ENCODE assay signal across 9 cellular contexts in the genomic region with DNA sequence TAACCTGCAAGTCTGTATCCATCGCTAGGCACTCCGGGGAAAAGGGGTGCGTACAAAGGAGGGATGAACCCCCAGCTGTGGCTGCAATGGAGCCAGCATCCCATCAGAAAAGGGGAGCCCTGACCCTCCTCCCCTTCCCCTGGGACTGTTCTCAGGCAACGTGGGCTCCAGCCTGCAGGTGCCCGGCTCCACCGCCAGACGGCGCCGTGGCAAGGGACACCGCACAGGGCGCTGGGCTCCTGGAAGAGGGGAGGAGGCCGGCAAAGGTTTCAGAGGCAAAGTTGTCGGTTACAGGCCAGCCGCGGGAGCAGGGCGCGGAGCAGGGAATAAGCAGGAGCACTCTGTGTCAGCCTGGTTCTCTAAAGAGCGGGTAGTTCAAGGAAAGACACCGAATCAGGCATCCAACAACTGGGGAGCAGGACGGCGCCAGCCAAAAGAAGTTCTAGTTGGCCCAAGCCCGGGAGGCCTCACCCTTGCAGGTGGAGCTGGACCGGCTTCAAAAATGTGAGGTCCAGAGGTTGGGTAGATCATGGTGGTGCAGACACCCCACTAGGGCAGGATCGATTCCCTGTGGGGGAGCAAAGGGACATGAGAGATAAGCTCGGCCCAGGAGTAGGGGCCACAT. TPM values are rescaled to one million over a fixed set of nuclear protein-coding genes. Genes with fewer than 3 reads are reported as not detected.
DNase-seq lines count a peak whose midpoint lies in the region; ATAC-seq and TF ChIP-seq lines count a peak whose summit lies in the region.
"Had no signal": no experiment of that assay in that cellular context is flagged by ENCODE, and none has a peak within 500 bp of the region (broad histone marks: within the 10 kb centered on the region; RNA-seq: fewer than 3 reads in every experiment).

No MANE protein-coding gene starts in this region.

- no peaks in the 10 kb centered on the region for H3K27me3 Mint-ChIP-seq in CD8-positive, alpha-beta T cell (ENCODE audit: low read depth)
- H3K27me3 Mint-ChIP-seq: activated naive CD8-positive, alpha-beta T cell had no signal

- TF ChIP-seq CTCF in PC-3 (conservative IDR thresholded peaks at IDR 0.05; ENCODE audit: low read depth, low read length) (peak; percentile 81), fibroblast of lung (conservative IDR thresholded peaks at IDR 0.05 in 1 of 2, IDR thresholded peaks at IDR 0.05 in 1 of 2; ENCODE audit: low read depth in 1 of 2, low read length in 2 of 2) (peak; percentile 32 to 55), osteoblast (IDR thresholded peaks at IDR 0.05; ENCODE audit: extremely low read depth, low read depth, low read length) (peak; percentile 61)
- TF ChIP-seq CTCF in CD8-positive, alpha-beta T cell (IDR thresholded peaks at IDR 0.05) = no peak

- no peaks in the 10 kb centered on the region for H3K4me1 ChIP-seq in PC-3 (ENCODE audit: insufficient read depth, low read length)
- no peaks in the 10 kb centered on the region for H3K4me1 ChIP-seq in fibroblast of lung (ENCODE audit: control insufficient read depth, extremely low read depth, insufficient read depth, low read length)
- no peaks in the 10 kb centered on the region for H3K4me1 ChIP-seq in osteoblast (ENCODE audit: insufficient read depth, low read length)
- peaks cover 25% of the 10 kb centered on the region for H3K4me1 ChIP-seq in CD8-positive, alpha-beta T cell (ENCODE audit: insufficient read depth, low read length)

- intact Hi-C loops in PC-3 (cut with micrococcal nuclease) = loop anchor here (5.0 kb wide), 1 partner anchor 45 kb away; no protein-coding TSS in a partner anchor
- intact Hi-C loops in CD8-positive, alpha-beta T cell (cut with DNase I, micrococcal nuclease) = no loop called here

- H3K9ac ChIP-seq in PC-3 (ENCODE audit: low read length) = no peak overlapping the region
- no peak overlapping the region for H3K9ac ChIP-seq in fibroblast of lung (ENCODE audit: insufficient read depth, low read length)

- no peak overlapping the region for H3K27ac ChIP-seq in PC-3 (ENCODE audit: low read length)
- H3K27ac ChIP-seq in fibroblast of lung (ENCODE audit: insufficient read depth, low read length) = no peak overlapping the region
- no peak overlapping the region for H3K27ac ChIP-seq in osteoblast (ENCODE audit: low read depth, low read length)
- H3K27ac ChIP-seq in CD8-positive, alpha-beta T cell (ENCODE audit: low read depth, low read length) = no peak overlapping the region

- no peaks in the 10 kb centered on the region for H3K9me3 Mint-ChIP-seq in CD8-positive, alpha-beta T cell

- CTCF ChIA-PET in PC-3 (lab: Charles Lee) = no interaction called here
- CTCF ChIA-PET in CD8-positive, alpha-beta T cell (lab: Charles Lee) = interaction anchor here (1.1 to 2.7 kb wide), 3 partner anchors 17 to 47 kb away, joined by 3 to 14 read pairs (median 4); no protein-coding TSS in a partner anchor

- H3K4me3 ChIP-seq in PC-3 (ENCODE audit: low read length) = no peak overlapping the region
- no peak overlapping the region for H3K4me3 ChIP-seq in fibroblast of lung (replicated peaks in 1 of 4; ENCODE audit: control extremely low read depth in 1 of 4, insufficient read depth in 1 of 4, low read depth in 3 of 4, low read length in 4 of 4)
- H3K4me3 ChIP-seq in osteoblast (ENCODE audit: insufficient read depth, low read length) = no peak overlapping the region
- no peak overlapping the region for H3K4me3 ChIP-seq in CD8-positive, alpha-beta T cell (ENCODE audit: low read depth, low read length)

- no peak overlapping the region for H3K27ac Mint-ChIP-seq in CD8-positive, alpha-beta T cell
- H3K27ac Mint-ChIP-seq: activated naive CD8-positive, alpha-beta T cell had no signal

- no peaks in the 10 kb centered on the region for H3K9me3 ChIP-seq in PC-3 (ENCODE audit: low read length)
- no peaks in the 10 kb centered on the region for H3K9me3 ChIP-seq in fibroblast of lung (ENCODE audit: control insufficient read depth, insufficient read depth, low read depth, low read length)
- H3K9me3 ChIP-seq in osteoblast (ENCODE audit: low read depth, low read length) = no peaks in the 10 kb centered on the region
- H3K9me3 ChIP-seq in CD8-positive, alpha-beta T cell (ENCODE audit: low read length) = no peaks in the 10 kb centered on the region

- H4K20me1 ChIP-seq in PC-3 (ENCODE audit: low read length) (no peaks in the 10 kb centered on the region), fibroblast of lung (ENCODE audit: control insufficient read depth, extremely low read depth, insufficient read depth, low read length) (no peaks in the 10 kb centered on the region), osteoblast (ENCODE audit: insufficient read depth, low read length) (no peaks in the 10 kb centered on the region)

- H3K36me3 ChIP-seq in PC-3 (ENCODE audit: low read depth, low read length) (no peaks in the 10 kb centered on the region), fibroblast of lung (ENCODE audit: control insufficient read depth, insufficient read depth, low read length) (no peaks in the 10 kb centered on the region), osteoblast (ENCODE audit: insufficient read depth, low read length) (no peaks in the 10 kb centered on the region)
- H3K36me3 ChIP-seq in CD8-positive, alpha-beta T cell (ENCODE audit: insufficient read depth, low read length) = no peaks in the 10 kb centered on the region

- H3K9me2 ChIP-seq in PC-3 (replicated peaks; ENCODE audit: low read length) = no peaks in the 10 kb centered on the region

- DNase-seq in ELF-1 (ENCODE audit: low read depth, low spot score) (peak; percentile 88), PC-3 (peak; percentile 54), fibroblast of lung (ENCODE audit: low read depth in 2 of 2) (no peak), osteoblast (ENCODE audit: insufficient read length, low spot score, missing footprints) (no peak), globus pallidus (ENCODE audit: low spot score) (no peak)
- DNase-seq in CD8-positive, alpha-beta T cell = no peak

- H3K4me2 ChIP-seq in PC-3 (ENCODE audit: low read length) = no peak overlapping the region
- H3K4me2 ChIP-seq in fibroblast of lung (ENCODE audit: extremely low read depth, insufficient read depth, low read length) = no peak overlapping the region
- H3K4me2 ChIP-seq in osteoblast (ENCODE audit: insufficient read depth, low read length) = no peak overlapping the region

- no peaks in the 10 kb centered on the region for H3K27me3 ChIP-seq in PC-3 (ENCODE audit: low read length)
- H3K27me3 ChIP-seq in fibroblast of lung (ENCODE audit: control insufficient read depth, insufficient read depth, low read length) = no peaks in the 10 kb centered on the region
- H3K27me3 ChIP-seq in osteoblast (ENCODE audit: insufficient read depth, low read length) = no peaks in the 10 kb centered on the region
- no peaks in the 10 kb centered on the region for H3K27me3 ChIP-seq in CD8-positive, alpha-beta T cell (ENCODE audit: insufficient read depth, low read length)

- H3F3A ChIP-seq in PC-3 (ENCODE audit: low read length, unreplicated experiment) = no peaks in the 10 kb centered on the region

- ATAC-seq in PC-3 = peak; percentile 51; the same call in 1 of the 2 replicates
- ATAC-seq in CD8-positive, alpha-beta T cell = no peak
- no peak for ATAC-seq in GM21529 (IDR thresholded peaks at IDR 0.05; ENCODE audit: unreplicated experiment)
- no peak for ATAC-seq in HG03135 (IDR thresholded peaks at IDR 0.05; ENCODE audit: unreplicated experiment)

- H3K4me3 Mint-ChIP-seq in CD8-positive, alpha-beta T cell = no peak overlapping the region
- H3K4me3 Mint-ChIP-seq: activated naive CD8-positive, alpha-beta T cell had no signal

- no peaks in the 10 kb centered on the region for H3K36me3 Mint-ChIP-seq in CD8-positive, alpha-beta T cell
- H3K36me3 Mint-ChIP-seq: activated naive CD8-positive, alpha-beta T cell had no signal

- H2AFZ ChIP-seq in PC-3 (ENCODE audit: low read length) (no peak overlapping the region), fibroblast of lung (ENCODE audit: low read length) (no peak overlapping the region), osteoblast (ENCODE audit: low read length) (no peak overlapping the region)

- no TSS peak for BruUV-seq in PC-3 (replicated peaks; lab: Mats Ljungman, UMichigan)

- H3K79me2 ChIP-seq in PC-3 (ENCODE audit: low read length) (no peaks in the 10 kb centered on the region), fibroblast of lung (ENCODE audit: control insufficient read depth, insufficient read depth, low read length) (no peaks in the 10 kb centered on the region), osteoblast (ENCODE audit: insufficient read depth, low read length) (no peaks in the 10 kb centered on the region)

- POLR2A ChIA-PET in PC-3 (lab: Charles Lee; ENCODE audit: unreplicated experiment) = no interaction called here
- POLR2A ChIA-PET in CD8-positive, alpha-beta T cell (lab: Charles Lee) = interaction anchor here (0.7 to 1.6 kb wide), 2 partner anchors 9 kb away, joined by 3 read pairs; no protein-coding TSS in a partner anchor

- H3K4me1 Mint-ChIP-seq in CD8-positive, alpha-beta T cell (ENCODE audit: low read depth) = peaks cover 35% of the 10 kb centered on the region

RNA-seq across cellular contexts. Expression of a gene that starts 53.0 kb away (rescaled TPM):
- total RNA-seq in PC-3 (2014; rRNA removed) (0.11 TPM in 1 of 2 replicates, not detected in the other), fibroblast of lung (not detected in 2 replicates), osteoblast (under 0.01 TPM in 1 of 2 replicates, not detected in the other)
- polyA plus RNA-seq in fibroblast of lung = not detected in 2 replicates
- not detected in 2 replicates for polyA plus RNA-seq in fibroblast of lung (2012)
- polyA minus RNA-seq in fibroblast of lung (ENCODE audit: low replicate concordance) = not detected in 2 replicates
- not detected for total RNA-seq in CD8-positive, alpha-beta T cell

Comparison
In these comparisons a context has a peak if more than half of its experiments do, and no peak if none do; other contexts are left out.
1. DNase-seq: peak in ELF-1 (single experiment) and PC-3 (single experiment); none in fibroblast of lung (0 of 2), osteoblast (single experiment), globus pallidus (single experiment) and CD8-positive, alpha-beta T cell (0 of 7).